Comparison of ENCODE assay signal across 1 cellular context in the genomic region with DNA sequence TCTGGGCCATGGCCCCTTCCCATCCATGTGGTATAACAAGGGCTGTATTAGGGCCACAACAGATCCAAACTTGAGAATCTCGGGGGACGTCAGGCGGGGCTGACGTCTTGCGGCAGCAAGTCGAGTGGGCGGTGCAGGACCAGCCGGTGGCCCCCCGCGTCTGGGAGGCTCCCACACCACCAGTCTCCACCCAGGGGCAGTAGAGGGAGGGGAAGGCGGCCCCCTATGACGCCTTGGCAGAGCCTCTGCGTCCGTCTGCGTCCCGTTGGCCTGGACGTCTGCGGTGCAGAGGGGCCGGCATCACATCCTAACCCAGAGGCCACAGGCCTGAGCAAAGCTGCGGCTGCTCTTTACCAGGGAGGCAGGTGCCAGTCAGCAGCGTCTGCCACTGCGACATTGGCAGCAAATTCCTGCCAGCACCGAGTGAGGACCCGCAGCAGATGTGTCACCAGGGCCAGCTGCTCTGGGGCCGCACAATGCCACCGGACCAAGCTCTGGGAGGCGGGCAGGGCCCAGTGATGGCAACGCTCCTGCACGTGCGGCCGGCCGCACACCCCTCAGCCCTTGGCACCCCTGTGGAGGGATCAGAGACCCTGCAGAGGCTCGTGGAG.
TF ChIP-seq lines count a peak whose summit lies in the region.

No MANE protein-coding gene starts in this region.

TF ChIP-seq in SK-N-SH treated with all-trans-retinoic acid at 6 μM for 48 hours, 23 proteins besides CTCF, POLR2A, EP300 and RAD21 (continued from another document):
- TF ChIP-seq, protein P1, sequence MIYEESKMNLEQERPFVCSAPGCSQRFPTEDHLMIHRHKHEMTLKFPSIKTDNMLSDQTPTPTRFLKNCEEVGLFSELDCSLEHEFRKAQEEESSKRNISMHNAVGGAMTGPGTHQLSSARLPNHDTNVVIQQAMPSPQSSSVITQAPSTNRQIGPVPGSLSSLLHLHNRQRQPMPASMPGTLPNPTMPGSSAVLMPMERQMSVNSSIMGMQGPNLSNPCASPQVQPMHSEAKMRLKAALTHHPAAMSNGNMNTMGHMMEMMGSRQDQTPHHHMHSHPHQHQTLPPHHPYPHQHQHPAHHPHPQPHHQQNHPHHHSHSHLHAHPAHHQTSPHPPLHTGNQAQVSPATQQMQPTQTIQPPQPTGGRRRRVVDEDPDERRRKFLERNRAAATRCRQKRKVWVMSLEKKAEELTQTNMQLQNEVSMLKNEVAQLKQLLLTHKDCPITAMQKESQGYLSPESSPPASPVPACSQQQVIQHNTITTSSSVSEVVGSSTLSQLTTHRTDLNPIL (CRISPR knock-in tag; IDR thresholded peaks at IDR 0.05; ENCODE audit: low read depth), result no peak
- TF ChIP-seq BACH2 (CRISPR knock-in tag; IDR thresholded peaks at IDR 0.05; ENCODE audit: borderline replicate concordance), result no peak
- TF ChIP-seq GLIS3 (CRISPR knock-in tag; IDR thresholded peaks at IDR 0.05), result no peak
- no peak for TF ChIP-seq ZFP30 (CRISPR knock-in tag; IDR thresholded peaks at IDR 0.05)
